ENCODE assay signal across 21 cellular contexts in genomic region chr3:188139466-188139865, GRCh38.
"Had no signal": no experiment of that assay in that cellular context is flagged by ENCODE, and none has a peak within 500 bp of the region (broad histone marks: within the 10 kb centered on the region; RNA-seq: fewer than 3 reads in every experiment).

No MANE protein-coding gene starts in this region.

- H3K36me3 ChIP-seq: ascending aorta, gastrocnemius medialis, left ventricle myocardium inferior, pancreas, right atrium auricular region, upper lobe of left lung, WERI-Rb-1 had no signal

- DNase-seq: activated CD4-positive, alpha-beta T cell treated with anti-CD3 and anti-CD28 coated beads, Interleukin-2, amount 10 ng/mL, durations not matched to agents 7 days and 5 days; activated CD4-positive, CD25-positive, alpha-beta regulatory T cell treated with anti-CD3 and anti-CD28 coated beads, Interleukin-2, amount 50 U/mL, for 72 hours; activated CD8-positive, alpha-beta T cell treated with anti-CD3 and anti-CD28 coated beads, Interleukin-2, amount 10 ng/mL, durations not matched to agents 7 days and 5 days; activated T-cell treated with anti-CD3 and anti-CD28 coated beads, Interleukin-2, amount 50 U/mL, for 1 hour; central memory CD4-positive, alpha-beta T cell; effector memory CD4-positive, alpha-beta T cell; gastrocnemius medialis; hypothalamus; left ventricle myocardium inferior; midbrain; pancreas; psoas muscle; stimulated activated CD4-positive, alpha-beta T cell treated with anti-CD3 and anti-CD28 coated beads, Interleukin-4, amount 100 ng/mL, for 4 hours; stimulated activated naive CD8-positive, alpha-beta T cell treated with anti-CD3 and anti-CD28 coated beads, Interleukin-15, Interleukin-2, amounts not matched to agents 100 U/mL and 50 U/mL, for 24 hours; upper lobe of left lung; WERI-Rb-1 had no signal

- H3K27me3 ChIP-seq: ascending aorta, gastrocnemius medialis, pancreas, right atrium auricular region, upper lobe of left lung had no signal

- H3K27ac ChIP-seq: gastrocnemius medialis, left ventricle myocardium inferior, pancreas, psoas muscle, right atrium auricular region, upper lobe of left lung, WERI-Rb-1 had no signal

- H3K4me1 ChIP-seq: gastrocnemius medialis, left ventricle myocardium inferior, pancreas, psoas muscle, right atrium auricular region had no signal

- H3K4me3 ChIP-seq: ascending aorta, gastrocnemius medialis, left ventricle myocardium inferior, pancreas, psoas muscle, right atrium auricular region, upper lobe of left lung had no signal

- ATAC-seq: activated CD8-positive, alpha-beta T cell treated with anti-CD3 and anti-CD28 coated beads, Interleukin-2, amount 10 ng/mL, durations not matched to agents 7 days and 5 days; activated naive CD4-positive, alpha-beta T cell treated with anti-CD3 and anti-CD28 coated beads, Interleukin-2, amount 50 U/mL, for 72 hours; esophagus mucosa; gastrocnemius medialis; natural killer cell treated with Interleukin-12 subunit alpha and Interleukin-12 subunit beta and Interleukin-15 and Interleukin-18, amount 100 ng/mL, for 72 hours; pancreas; psoas muscle; stimulated activated naive CD8-positive, alpha-beta T cell treated with anti-CD3 and anti-CD28 coated beads, Interleukin-15, Interleukin-2, amounts not matched to agents 100 U/mL and 50 U/mL, for 24 hours had no signal

- H3K9me3 ChIP-seq: ascending aorta, gastrocnemius medialis, left ventricle myocardium inferior, pancreas, psoas muscle, right atrium auricular region, upper lobe of left lung had no signal
